ENCODE assay signal across 10 cellular contexts in genomic region chrX:13077168-13077567, GRCh38. TPM values are rescaled to one million over a fixed set of nuclear protein-coding genes. Genes with fewer than 3 reads are reported as not detected.
DNase-seq lines count a peak whose midpoint lies in the region; ATAC-seq, FAIRE-seq and TF ChIP-seq lines count a peak whose summit lies in the region.
"Had no signal": no experiment of that assay in that cellular context is flagged by ENCODE, and none has a peak within 500 bp of the region (broad histone marks: within the 10 kb centered on the region; RNA-seq: fewer than 3 reads in every experiment).

No MANE protein-coding gene starts in this region.

- H3K27ac Mint-ChIP-seq in HFFc6, result peak overlapping the region; percentile 57; the same call in 1 of the 2 replicates
- peak overlapping the region; percentile 92 for H3K27ac Mint-ChIP-seq in stimulated activated naive B cell treated with anti-CD40 and anti-IgM and Interleukin-4, amounts not matched to agents 10 μg/mL and 1 μg/mL and 100 μg/mL, for 72 hours

- no peaks in the 10 kb centered on the region for H3K79me2 ChIP-seq in SK-N-SH (ENCODE audit: insufficient read depth)

- CTCF ChIA-PET in SK-N-SH (lab: Yijun Ruan, JAX), result no interaction called here

- peaks cover 50% of the 10 kb centered on the region for H3K4me1 Mint-ChIP-seq in HFFc6 (ENCODE audit: low read depth)
- peaks cover 45 to 68% of the 10 kb centered on the region in 2 donors for H3K4me1 Mint-ChIP-seq in stimulated activated naive B cell treated with anti-CD40 and anti-IgM and Interleukin-4, amounts not matched to agents 10 μg/mL and 1 μg/mL and 100 μg/mL, for 72 hours

- no peaks in the 10 kb centered on the region for H3K9me3 Mint-ChIP-seq in HFFc6
- H3K9me3 Mint-ChIP-seq in stimulated activated naive B cell treated with anti-CD40 and anti-IgM and Interleukin-4, amounts not matched to agents 10 μg/mL and 1 μg/mL and 100 μg/mL, for 72 hours, result no peaks in the 10 kb centered on the region

- TF ChIP-seq RAD21 in SK-N-SH (IDR thresholded peaks at IDR 0.05; ENCODE audit: low read length), result no peak

- no peak for TF ChIP-seq POLR2A in gastrocnemius medialis (IDR thresholded peaks at IDR 0.05)

- no peaks in the 10 kb centered on the region for H3K27me3 Mint-ChIP-seq in HFFc6 (ENCODE audit: insufficient read depth)
- peaks cover 0 to 10% of the 10 kb centered on the region in 2 donors for H3K27me3 Mint-ChIP-seq in stimulated activated naive B cell treated with anti-CD40 and anti-IgM and Interleukin-4, amounts not matched to agents 10 μg/mL and 1 μg/mL and 100 μg/mL, for 72 hours

- H3K9me2 ChIP-seq in SK-N-SH, result no peaks in the 10 kb centered on the region

- ATAC-seq in stimulated activated naive B cell treated with anti-CD40 and anti-IgM and Interleukin-4, amounts not matched to agents 10 μg/mL and 1 μg/mL and 100 μg/mL, for 72 hours (replicated peaks), result no peak
- no peak for ATAC-seq in GM18907 (IDR thresholded peaks at IDR 0.05; ENCODE audit: unreplicated experiment)
- ATAC-seq in gastrocnemius medialis, result no peak

- H4K20me1 ChIP-seq in SK-N-SH (ENCODE audit: insufficient read depth), result no peaks in the 10 kb centered on the region

- no peak overlapping the region for H3K4me3 Mint-ChIP-seq in HFFc6
- H3K4me3 Mint-ChIP-seq in stimulated activated naive B cell treated with anti-CD40 and anti-IgM and Interleukin-4, amounts not matched to agents 10 μg/mL and 1 μg/mL and 100 μg/mL, for 72 hours, result no peak overlapping the region

- H3K27me3 ChIP-seq in SK-N-SH (ENCODE audit: insufficient read depth), result no peaks in the 10 kb centered on the region
- H3K27me3 ChIP-seq in colonic mucosa, result no peaks in the 10 kb centered on the region
- peaks cover 0 to 5% (median 0%) of the 10 kb centered on the region in 3 donors for H3K27me3 ChIP-seq in gastrocnemius medialis

- in situ Hi-C loops in gastrocnemius medialis (cut with MboI; ENCODE audit: low sequenced_read_pairs in 4 of 4), result no loop called here

- H3K36me3 Mint-ChIP-seq in HFFc6 (ENCODE audit: low read depth), result no peaks in the 10 kb centered on the region
- peaks cover 3 to 8% of the 10 kb centered on the region in 2 donors for H3K36me3 Mint-ChIP-seq in stimulated activated naive B cell treated with anti-CD40 and anti-IgM and Interleukin-4, amounts not matched to agents 10 μg/mL and 1 μg/mL and 100 μg/mL, for 72 hours

- WGBS in SK-N-SH (ENCODE audit: low lambda C conversion rate), result 36% methylated on average over 2 of the region's 2 CpGs

- TF ChIP-seq CTCF in HFFc6 (IDR thresholded peaks at IDR 0.05) (no peak), SK-N-SH (IDR thresholded peaks at IDR 0.05) (no peak), colonic mucosa (IDR thresholded peaks at IDR 0.05) (no peak), gastrocnemius medialis (IDR thresholded peaks at IDR 0.05 in 4 of 5, conservative IDR thresholded peaks at IDR 0.05 in 1 of 5) (no peak)

- peak overlapping the region in 1 of 2 experiments; percentile 84; a peak in 3 of 4 replicates for H3K27ac ChIP-seq in SK-N-SH (ENCODE audit: low read depth in 2 of 2, low read length in 1 of 2)
- peak overlapping the region; percentile 18 for H3K27ac ChIP-seq in colonic mucosa
- no peak overlapping the region for H3K27ac ChIP-seq in gastrocnemius medialis

- no peak overlapping the region for H3K4me2 ChIP-seq in SK-N-SH

- no peaks in the 10 kb centered on the region for H3K36me3 ChIP-seq in SK-N-SH (replicated peaks in 1 of 2; ENCODE audit: control insufficient read depth in 1 of 2, insufficient read depth in 2 of 2, low read length in 1 of 2)
- H3K36me3 ChIP-seq in colonic mucosa, result no peaks in the 10 kb centered on the region
- no peaks in the 10 kb centered on the region for H3K36me3 ChIP-seq in gastrocnemius medialis

- H3F3A ChIP-seq in SK-N-SH (replicated peaks; ENCODE audit: insufficient read depth), result peaks cover 14% of the 10 kb centered on the region

- H3K4me1 ChIP-seq in SK-N-SH (ENCODE audit: control insufficient read depth in 1 of 2, insufficient read depth in 2 of 2, low read depth in 1 of 2, low read length in 1 of 2), result 0 out of 4 replicates have a peak, but pooled peaks cover 0 to 7% of the 10 kb centered on the region in 2 experiments
- no peaks in the 10 kb centered on the region for H3K4me1 ChIP-seq in colonic mucosa
- H3K4me1 ChIP-seq in gastrocnemius medialis, result no peaks in the 10 kb centered on the region

- FAIRE-seq in HTR-8/SVneo (lab: Jason Lieb, UNC), result no peak

- intact Hi-C loops in colonic mucosa (cut with DNase I), result no loop called here
- intact Hi-C loops in gastrocnemius medialis (cut with DNase I; ENCODE audit: low total_unique reads), result no loop called here

- 0 out of 2 replicates have a peak overlapping the region, but pooled peaks have one; percentile 2 for H3K9ac ChIP-seq in SK-N-SH
- H3K9ac ChIP-seq in colonic mucosa (ENCODE audit: low read depth in 2 of 2, low read length in 2 of 2), result no peak overlapping the region

- POLR2A ChIA-PET in SK-N-SH (lab: Yijun Ruan, JAX), result no interaction called here

- H2AFZ ChIP-seq in SK-N-SH (ENCODE audit: low read depth), result peak overlapping the region; percentile 0; the same call in 1 of the 2 replicates

- H3K9me3 ChIP-seq in SK-N-SH, result no peaks in the 10 kb centered on the region
- H3K9me3 ChIP-seq in colonic mucosa, result no peaks in the 10 kb centered on the region
- H3K9me3 ChIP-seq in gastrocnemius medialis, result no peaks in the 10 kb centered on the region

- H3K4me3 ChIP-seq in SK-N-SH (ENCODE audit: low read depth in 2 of 2, low read length in 1 of 2) (no peak overlapping the region), colonic mucosa (no peak overlapping the region), gastrocnemius medialis (no peak overlapping the region)

- TF ChIP-seq EP300 in SK-N-SH (IDR thresholded peaks at IDR 0.05; ENCODE audit: borderline replicate concordance in 1 of 2, low read depth in 1 of 2, low read length in 1 of 2), result no peak

- DNase-seq in HFFc6, result peak; percentile 32
- no peak for DNase-seq in SK-N-SH
- DNase-seq in colonic mucosa, result no peak
- no peak for DNase-seq in stimulated activated naive B cell treated with anti-CD40 and anti-IgM and Interleukin-4, amounts not matched to agents 10 μg/mL and 1 μg/mL and 100 μg/mL, for 72 hours
- no peak for DNase-seq in HTR-8/SVneo (ENCODE audit: insufficient read length, low spot score)
- DNase-seq in gastrocnemius medialis, result no peak
- DNase-seq: caudate nucleus, islet precursor cell, NCI-H1417 had no signal

TF ChIP-seq in SK-N-SH, 30 proteins besides CTCF, POLR2A, EP300 and RAD21:
- peak; percentile 31; the same call in 1 of the 2 replicates for TF ChIP-seq FOSL2 (IDR thresholded peaks at IDR 0.05; ENCODE audit: borderline replicate concordance, low read depth)
- no peak for TF ChIP-seq USF2 (IDR thresholded peaks at IDR 0.05; ENCODE audit: borderline replicate concordance, low read depth, low read length)
- TF ChIP-seq MEF2A (IDR thresholded peaks at IDR 0.05; ENCODE audit: borderline replicate concordance, low read depth), result peak; percentile 27; the same call in 1 of the 2 replicates
- TF ChIP-seq, protein P1, sequence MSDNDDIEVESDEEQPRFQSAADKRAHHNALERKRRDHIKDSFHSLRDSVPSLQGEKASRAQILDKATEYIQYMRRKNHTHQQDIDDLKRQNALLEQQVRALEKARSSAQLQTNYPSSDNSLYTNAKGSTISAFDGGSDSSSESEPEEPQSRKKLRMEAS (IDR thresholded peaks at IDR 0.05; ENCODE audit: low read depth), result 0 out of 2 replicates have a peak, but pooled peaks have one; percentile 20

RNA-seq across cellular contexts. Expression of gene FAM9C, which starts 32.7 kb away (rescaled TPM):
- total RNA-seq in HFFc6 (2021; fragmentation: NEBNext Ultra II Directional; extraction: Animal tissue kit (Norgen Biotek cat#: 25700)), result not detected
- polyA plus RNA-seq in SK-N-SH (2012; rRNA removed), result 1.9 and 2.6 TPM in 2 replicates
- polyA plus RNA-seq in SK-N-SH (2012; cell fraction: cytosol; rRNA removed), result 2.4 and 2.5 TPM in 2 replicates
- 3.1 and 6.2 TPM in 2 replicates for polyA plus RNA-seq in SK-N-SH (2012; cell fraction: nucleus; rRNA removed)
- not detected for total RNA-seq in colonic mucosa
- not detected for total RNA-seq in gastrocnemius medialis
